ENCODE assay signal across 1 cellular context in the genomic region with DNA sequence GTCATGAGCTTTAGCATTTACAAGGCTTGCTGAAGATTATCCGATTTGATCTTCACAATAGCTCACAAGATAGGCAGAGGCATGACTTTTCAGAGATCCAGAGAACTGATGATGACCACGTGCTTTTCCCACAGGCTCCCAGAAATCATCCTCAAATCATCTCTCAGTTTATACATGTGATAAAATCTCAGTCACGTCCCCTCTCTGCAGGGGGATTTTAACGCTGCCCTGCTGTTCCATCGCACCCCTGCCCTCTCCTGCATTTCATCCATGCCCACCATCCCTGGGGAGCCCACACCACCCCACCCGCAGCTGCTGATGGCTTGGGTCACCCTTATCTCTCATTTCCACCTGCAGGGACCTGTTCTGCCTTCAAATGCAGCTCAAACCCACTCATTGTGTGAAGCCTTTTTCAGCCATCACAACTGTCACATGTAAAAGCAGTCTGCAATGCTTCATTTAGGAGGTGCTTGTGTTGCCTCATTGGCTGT.
TF ChIP-seq lines count a peak whose summit lies in the region.

No MANE protein-coding gene starts in this region.

TF ChIP-seq in HEK293, 187 proteins besides CTCF, POLR2A, EP300 and RAD21 (continued from another document):
- TF ChIP-seq, protein P1, sequence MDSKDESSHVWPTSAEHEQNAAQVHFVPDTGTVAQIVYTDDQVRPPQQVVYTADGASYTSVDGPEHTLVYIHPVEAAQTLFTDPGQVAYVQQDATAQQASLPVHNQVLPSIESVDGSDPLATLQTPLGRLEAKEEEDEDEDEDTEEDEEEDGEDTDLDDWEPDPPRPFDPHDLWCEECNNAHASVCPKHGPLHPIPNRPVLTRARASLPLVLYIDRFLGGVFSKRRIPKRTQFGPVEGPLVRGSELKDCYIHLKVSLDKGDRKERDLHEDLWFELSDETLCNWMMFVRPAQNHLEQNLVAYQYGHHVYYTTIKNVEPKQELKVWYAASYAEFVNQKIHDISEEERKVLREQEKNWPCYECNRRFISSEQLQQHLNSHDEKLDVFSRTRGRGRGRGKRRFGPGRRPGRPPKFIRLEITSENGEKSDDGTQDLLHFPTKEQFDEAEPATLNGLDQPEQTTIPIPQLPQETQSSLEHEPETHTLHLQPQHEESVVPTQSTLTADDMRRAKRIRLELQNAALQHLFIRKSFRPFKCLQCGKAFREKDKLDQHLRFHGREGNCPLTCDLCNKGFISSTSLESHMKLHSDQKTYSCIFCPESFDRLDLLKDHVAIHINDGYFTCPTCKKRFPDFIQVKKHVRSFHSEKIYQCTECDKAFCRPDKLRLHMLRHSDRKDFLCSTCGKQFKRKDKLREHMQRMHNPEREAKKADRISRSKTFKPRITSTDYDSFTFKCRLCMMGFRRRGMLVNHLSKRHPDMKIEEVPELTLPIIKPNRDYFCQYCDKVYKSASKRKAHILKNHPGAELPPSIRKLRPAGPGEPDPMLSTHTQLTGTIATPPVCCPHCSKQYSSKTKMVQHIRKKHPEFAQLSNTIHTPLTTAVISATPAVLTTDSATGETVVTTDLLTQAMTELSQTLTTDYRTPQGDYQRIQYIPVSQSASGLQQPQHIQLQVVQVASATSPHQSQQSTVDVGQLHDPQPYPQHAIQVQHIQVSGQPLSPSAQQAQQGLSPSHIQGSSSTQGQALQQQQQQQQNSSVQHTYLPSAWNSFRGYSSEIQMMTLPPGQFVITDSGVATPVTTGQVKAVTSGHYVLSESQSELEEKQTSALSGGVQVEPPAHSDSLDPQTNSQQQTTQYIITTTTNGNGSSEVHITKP (tag by site-specific recombination; IDR thresholded peaks at IDR 0.05) = 0 out of 2 replicates have a peak, but pooled peaks have one; percentile 16
- TF ChIP-seq ZNF843 (tag by site-specific recombination; IDR thresholded peaks at IDR 0.05) (no peak), ZNF146 (tag by site-specific recombination; IDR thresholded peaks at IDR 0.05) (no peak), SP2 (tag by site-specific recombination; IDR thresholded peaks at IDR 0.05) (no peak), HOXA7 (CRISPR knock-in tag; IDR thresholded peaks at IDR 0.05; ENCODE audit: borderline replicate concordance) (no peak), ZNF544 (tag by site-specific recombination; IDR thresholded peaks at IDR 0.05) (no peak), FEZF1 (tag by site-specific recombination; IDR thresholded peaks at IDR 0.05) (peak; percentile 49; the same call in 1 of the 2 replicates), ZIC2 (tag by site-specific recombination; IDR thresholded peaks at IDR 0.05) (peak; percentile 76), ZFP41 (tag by site-specific recombination; IDR thresholded peaks at IDR 0.05; ENCODE audit: borderline replicate concordance) (no peak), MYNN (tag by site-specific recombination; IDR thresholded peaks at IDR 0.05; ENCODE audit: borderline replicate concordance) (no peak), OSR2 (tag by site-specific recombination; IDR thresholded peaks at IDR 0.05) (no peak), GLIS1 (tag by site-specific recombination; IDR thresholded peaks at IDR 0.05) (peak; percentile 50), ZNF341 (tag by site-specific recombination; IDR thresholded peaks at IDR 0.05; ENCODE audit: low read depth) (peak; percentile 83), ZNF785 (tag by site-specific recombination; IDR thresholded peaks at IDR 0.05) (no peak)
TF ChIP-seq in HEK293: peak in this region for 5.
